Comparison of ENCODE assay signal across 10 cellular contexts in the genomic region with DNA sequence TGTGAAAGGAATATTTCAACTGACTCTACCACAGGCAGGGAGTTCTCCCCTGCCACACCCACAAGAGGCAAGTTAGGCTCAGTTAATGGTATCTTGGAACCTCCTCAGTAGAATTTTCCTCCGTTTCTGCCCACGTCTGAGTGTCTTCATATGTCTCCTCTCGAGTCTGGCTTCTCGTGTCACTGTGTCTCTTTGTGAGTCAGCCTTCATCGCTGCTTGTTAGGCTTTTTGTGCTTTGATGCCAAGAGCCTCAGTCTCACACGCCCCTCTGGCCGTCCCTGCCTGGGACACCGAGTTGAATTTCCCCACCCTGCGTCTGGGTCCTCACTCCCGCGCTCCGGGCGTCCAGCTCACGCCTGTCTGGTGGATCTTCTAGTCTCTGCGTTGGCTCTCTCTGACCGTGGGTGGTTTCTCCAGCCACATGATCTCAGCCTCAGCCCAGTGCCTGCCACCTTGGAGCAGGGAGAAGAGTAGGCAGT.
DNase-seq lines count a peak whose midpoint lies in the region; ATAC-seq and TF ChIP-seq lines count a peak whose summit lies in the region.
"Had no signal": no experiment of that assay in that cellular context is flagged by ENCODE, and none has a peak within 500 bp of the region (broad histone marks: within the 10 kb centered on the region; RNA-seq: fewer than 3 reads in every experiment).

No MANE protein-coding gene starts in this region.

- H3K9me3 ChIP-seq in adipocyte (ENCODE audit: control insufficient read depth, low read length), result no peaks in the 10 kb centered on the region
- no peaks in the 10 kb centered on the region for H3K9me3 ChIP-seq in sigmoid colon
- no peaks in the 10 kb centered on the region for H3K9me3 ChIP-seq in effector memory CD4-positive, alpha-beta T cell (ENCODE audit: control insufficient read depth, low read length)

- 64 to 69% methylated on average over 16 of the region's 16 CpGs for WGBS in sigmoid colon, 2 donors

- no peak for TF ChIP-seq POLR2A in sigmoid colon (IDR thresholded peaks at IDR 0.05)

- H3K4me3 ChIP-seq in adipocyte (ENCODE audit: low read length) (peak overlapping the region; percentile 75), sigmoid colon (peak overlapping the region in 1 of 4 donors; percentile 24)
- no peak overlapping the region for H3K4me3 ChIP-seq in effector memory CD4-positive, alpha-beta T cell (ENCODE audit: insufficient read depth, low read depth, low read length, poor library complexity, severe bottlenecking)

- H3K27ac ChIP-seq in sigmoid colon, result peak overlapping the region in 2 of 4 donors; percentile 35 to 47
- H3K27ac ChIP-seq in effector memory CD4-positive, alpha-beta T cell (ENCODE audit: insufficient read depth, low read length, poor library complexity, severe bottlenecking), result no peak overlapping the region

- DNase-seq in ELR (ENCODE audit: low read depth), result peak; percentile 79
- DNase-seq in adipocyte (ENCODE audit: low read depth), result peak; percentile 77
- DNase-seq in left cardiac atrium, result peak; percentile 74
- DNase-seq in sigmoid colon, result peak; percentile 77
- no peak for DNase-seq in effector memory CD4-positive, alpha-beta T cell
- DNase-seq in NCI-H1417 treated with DMSO at 0.1 percent for 48 hours (lab: John Stamatoyannopoulos, UW), result no peak
- no peak for DNase-seq in HuH-7 (ENCODE audit: low spot score)
- DNase-seq: activated naive CD4-positive, alpha-beta T cell treated with anti-CD3 and anti-CD28 coated beads for 36 hours; Kasumi-1 had no signal

- H3K9ac ChIP-seq in adipocyte (ENCODE audit: low read length), result peak overlapping the region; percentile 82

- TF ChIP-seq CTCF in sigmoid colon (IDR thresholded peaks at IDR 0.05), result no peak

- no peaks in the 10 kb centered on the region for H3K27me3 ChIP-seq in adipocyte (replicated peaks; ENCODE audit: control insufficient read depth, insufficient read depth, low read length)
- no peaks in the 10 kb centered on the region for H3K27me3 ChIP-seq in sigmoid colon
- H3K27me3 ChIP-seq in effector memory CD4-positive, alpha-beta T cell (replicated peaks; ENCODE audit: control insufficient read depth, insufficient read depth, low read length, poor library complexity, severe bottlenecking), result no peaks in the 10 kb centered on the region

- H3K4me1 ChIP-seq in adipocyte (ENCODE audit: control insufficient read depth, insufficient read depth, low read length) (peaks cover 40% of the 10 kb centered on the region), sigmoid colon (peaks cover 0 to 16% (median 10%) of the 10 kb centered on the region in 4 donors)
- H3K4me1 ChIP-seq in effector memory CD4-positive, alpha-beta T cell (ENCODE audit: control insufficient read depth, insufficient read depth, low read length, poor library complexity, severe bottlenecking), result no peaks in the 10 kb centered on the region

- H3K36me3 ChIP-seq in adipocyte (ENCODE audit: control insufficient read depth, insufficient read depth, low read length, severe bottlenecking), result no peaks in the 10 kb centered on the region
- H3K36me3 ChIP-seq in sigmoid colon, result no peaks in the 10 kb centered on the region
- H3K36me3 ChIP-seq in effector memory CD4-positive, alpha-beta T cell (ENCODE audit: control insufficient read depth, insufficient read depth, low read length), result no peaks in the 10 kb centered on the region

- intact Hi-C loops in left cardiac atrium (cut with DNase I), result no loop called here
- intact Hi-C loops in sigmoid colon (cut with DNase I), result no loop called here

- TF ChIP-seq EP300 in sigmoid colon (IDR thresholded peaks at IDR 0.05), result no peak

- ATAC-seq in left cardiac atrium, result peak; percentile 72 to 80
- ATAC-seq in GM19397 (IDR thresholded peaks at IDR 0.05; ENCODE audit: unreplicated experiment), result no peak

Comparison
In these comparisons a context has a peak if more than half of its experiments do, and no peak if none do; other contexts are left out.
1. DNase-seq: peak in ELR (single experiment), adipocyte (single experiment), left cardiac atrium (single experiment) and sigmoid colon (single experiment); none in effector memory CD4-positive, alpha-beta T cell (0 of 3), NCI-H1417 treated with DMSO at 0.1 percent for 48 hours (single experiment) and HuH-7 (single experiment).